ENCODE assay signal across 22 cellular contexts in the genomic region with DNA sequence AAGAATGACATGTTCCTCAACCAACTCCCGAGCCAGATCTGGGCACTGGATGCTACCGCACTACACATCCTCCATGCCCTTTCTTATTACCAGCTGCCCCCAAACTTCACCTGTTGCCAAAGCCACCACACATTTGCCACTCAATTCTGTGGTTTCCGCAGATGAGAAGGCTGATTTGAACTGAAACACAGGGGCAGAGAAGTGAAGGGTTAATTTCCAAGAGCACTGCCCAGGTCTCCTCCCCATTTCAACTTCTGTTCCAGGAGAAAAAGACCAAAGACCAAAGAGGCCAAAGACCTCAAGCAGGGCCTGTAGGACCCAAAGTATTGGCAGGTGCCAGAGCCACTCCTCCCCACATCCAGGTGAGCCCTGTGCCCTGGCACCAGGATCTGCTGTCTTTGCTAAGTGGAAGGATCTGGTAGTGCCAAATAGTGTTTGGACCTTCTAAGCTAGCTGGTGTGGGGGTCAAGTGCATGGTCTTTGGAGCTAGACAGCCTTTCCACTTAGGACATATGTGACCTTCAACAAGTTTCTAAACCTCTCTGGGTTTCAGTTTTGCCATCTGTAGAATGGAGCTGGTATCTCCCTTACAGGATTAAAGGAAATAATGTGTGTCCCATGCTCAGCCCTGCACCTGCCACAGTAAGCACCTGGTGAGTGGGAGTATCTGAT. TPM values are rescaled to one million over a fixed set of nuclear protein-coding genes. Genes with fewer than 3 reads are reported as not detected.
A peak's percentile ranks its signal among the peaks of the same experiment; 100 is the strongest.
DNase-seq lines count a peak whose midpoint lies in the region; ATAC-seq and TF ChIP-seq lines count a peak whose summit lies in the region.
"Had no signal": no experiment of that assay in that cellular context is flagged by ENCODE, and none has a peak within 500 bp of the region (broad histone marks: within the 10 kb centered on the region; RNA-seq: fewer than 3 reads in every experiment).

No MANE protein-coding gene starts in this region.

- H3K4me3 ChIP-seq in right lobe of liver, result no peak overlapping the region
- H3K4me3 ChIP-seq: A549; BLaER1 treated with 17β-estradiol and CSF1 and Interleukin-3, amounts not matched to agents 10 nM and 100 nM; GM12878; HAP-1 had no signal

- peak; percentile 93 for ATAC-seq in left lobe of liver
- ATAC-seq in right lobe of liver, result peak; percentile 53 to 95 (median 84)
- no peak for ATAC-seq in GM19023 (IDR thresholded peaks at IDR 0.05; ENCODE audit: unreplicated experiment)
- ATAC-seq: A549, GM12878 had no signal

- H3K27ac ChIP-seq in RWPE1 (peak overlapping the region; percentile 34), right lobe of liver (peak overlapping the region in 2 of 3 donors; percentile 2 to 62)
- H3K27ac ChIP-seq: A549; BLaER1 treated with 17β-estradiol and CSF1 and Interleukin-3, amounts not matched to agents 10 nM and 100 nM had no signal

- H3K27me3 ChIP-seq in right lobe of liver, result no peaks in the 10 kb centered on the region
- H3K27me3 ChIP-seq: BE2C; BLaER1 treated with 17β-estradiol and CSF1 and Interleukin-3, amounts not matched to agents 10 nM and 100 nM had no signal

- H3K36me3 ChIP-seq in right lobe of liver, result peaks cover 9 to 43% (median 17%) of the 10 kb centered on the region in 4 donors
- H3K36me3 ChIP-seq: BE2C had no signal

- H3K4me1 ChIP-seq in right lobe of liver, result peaks cover 0 to 27% (median 10%) of the 10 kb centered on the region in 4 donors
- H3K4me1 ChIP-seq: A549, BE2C, HAP-1 had no signal

- H3K9me3 ChIP-seq in right lobe of liver, result no peaks in the 10 kb centered on the region
- H3K9me3 ChIP-seq: A549; BE2C; BLaER1 treated with 17β-estradiol and CSF1 and Interleukin-3, amounts not matched to agents 10 nM and 100 nM; HAP-1 had no signal

- intact Hi-C loops in right lobe of liver (cut with DNase I), result loop anchor here in 1 of 2 donors (10.0 kb wide), 1 partner anchor 47 kb away; a partner anchor contains a TSS

- 52% methylated on average over 3 of the region's 3 CpGs for WGBS in right lobe of liver (ENCODE audit: insufficient coverage, low coverage, low lambda C conversion rate, missing lambda C conversion rate)

- CTCF ChIA-PET in RWPE1 (lab: Yijun Ruan, JAX), result interaction anchor here (1.7 kb wide), 1 partner anchor 8 kb away, joined by 4 read pairs; no protein-coding TSS in a partner anchor

- POLR2A ChIA-PET in RWPE1 (lab: Yijun Ruan, JAX; ENCODE audit: low non-redundant PET), result no interaction called here

- DNase-seq in RWPE1 (ENCODE audit: low spot score), result no peak
- peak; percentile 86 for DNase-seq in left lobe of liver (ENCODE audit: low spot score)
- DNase-seq in right lobe of liver, result peak in 2 of 3 donors; percentile 87 to 88
- no peak for DNase-seq in EL
- no peak for DNase-seq in DMS79 treated with DMSO at 0.1 percent for 48 hours (lab: John Stamatoyannopoulos, UW)
- DNase-seq: 8988T; ACHN; AML-193; BE2C; Calu3; CD4-positive, alpha-beta memory T cell; COR-L47; DMS53; DND-41; GDM1; GOT3; HFFc6 had no signal

- no peak for TF ChIP-seq CTCF in RWPE1 (conservative IDR thresholded peaks at IDR 0.05; ENCODE audit: low read depth)
- TF ChIP-seq CTCF in right lobe of liver (IDR thresholded peaks at IDR 0.05), result no peak

- TF ChIP-seq POLR2A in right lobe of liver (IDR thresholded peaks at IDR 0.05), result no peak

RNA-seq across cellular contexts. Expression of a gene that starts 8.0 kb away (rescaled TPM):
- 91.0 TPM for total RNA-seq in left lobe of liver
- 10 to 100 TPM; 49.1 to 89.3 (median 60.1) TPM for total RNA-seq in right lobe of liver

RNA-seq across cellular contexts. Expression of a gene that starts 8.1 kb away (rescaled TPM):
- 17.2 TPM for total RNA-seq in left lobe of liver
- total RNA-seq in right lobe of liver, result 10 to 100 TPM in 4 of 6 experiments, 1 to 10 TPM in 2; 8.2 to 15.3 (median 11.4) TPM

RNA-seq across cellular contexts. Expression of a gene that starts 16.2 kb away (rescaled TPM):
- total RNA-seq in left lobe of liver, result 216 TPM
- 100 to 1,000 TPM; 118 to 219 (median 196) TPM for total RNA-seq in right lobe of liver
- total RNA-seq: Calu3 had no signal

RNA-seq across cellular contexts. Expression of a gene that starts 18.4 kb away (rescaled TPM):
- total RNA-seq in left lobe of liver, result 6.9 TPM
- total RNA-seq in right lobe of liver, result 1 to 10 TPM; 1.8 to 5.8 (median 3.5) TPM

RNA-seq across cellular contexts. Expression of a gene that starts 19.7 kb away (rescaled TPM):
- total RNA-seq in left lobe of liver (7.2 TPM), right lobe of liver (1 to 10 TPM; 2.7 to 5.5 (median 3.9) TPM)

Comparison
In these comparisons a context has a peak if more than half of its experiments do, and no peak if none do; other contexts are left out.
1. DNase-seq: peak in left lobe of liver (single experiment) and right lobe of liver (2 of 3); none in RWPE1 (single experiment), EL (single experiment) and DMS79 treated with DMSO at 0.1 percent for 48 hours (single experiment).